ENCODE assay signal across 8 cellular contexts in the genomic region with DNA sequence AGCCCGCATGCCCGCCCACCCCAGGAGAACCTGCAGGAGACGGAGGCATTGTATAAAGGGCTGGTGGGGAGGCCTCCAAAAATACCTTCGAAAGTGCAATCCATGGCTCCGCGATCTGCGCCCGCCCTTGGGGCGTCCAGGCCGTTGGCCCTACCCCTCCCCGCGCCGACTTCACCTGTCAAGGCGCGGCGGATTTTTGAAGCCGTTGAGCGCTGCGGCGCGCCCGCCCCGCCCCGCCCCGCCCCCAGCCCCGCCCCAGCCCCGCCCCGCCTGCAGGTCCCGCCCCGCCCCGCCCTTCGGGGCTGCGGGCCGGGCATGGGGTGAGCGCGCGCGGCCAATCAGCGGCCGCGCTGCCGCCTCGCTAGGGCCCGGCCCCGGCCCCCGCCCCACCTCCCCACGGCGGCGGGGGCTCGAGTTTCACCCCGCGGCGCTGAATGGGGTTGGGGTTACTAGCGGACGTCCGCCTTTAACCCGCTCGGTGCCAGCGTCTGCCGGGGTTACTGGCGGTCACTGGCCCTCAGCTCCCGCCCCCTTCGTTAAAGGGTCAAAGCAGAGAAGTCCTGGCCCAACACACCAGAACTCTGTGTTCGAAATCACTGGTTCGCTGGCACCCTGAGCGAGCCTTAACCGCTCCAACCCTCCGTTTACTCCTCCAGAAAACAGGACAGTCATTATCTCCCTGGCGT. TPM values are rescaled to one million over a fixed set of nuclear protein-coding genes. Genes with fewer than 3 reads are reported as not detected.
DNase-seq lines count a peak whose midpoint lies in the region; ATAC-seq and TF ChIP-seq lines count a peak whose summit lies in the region.

No MANE protein-coding gene starts in this region.

- no peak for TF ChIP-seq CTCF in OCI-LY1 (IDR thresholded peaks at IDR 0.05; ENCODE audit: low read length)

- no peaks in the 10 kb centered on the region for H3K9me2 ChIP-seq in OCI-LY1 (ENCODE audit: low read depth, low read length)

- H3K4me3 ChIP-seq in OCI-LY1 (ENCODE audit: low read depth, low read length, poor library complexity, severe bottlenecking) (peak overlapping the region; percentile 79), mucosa of rectum (ENCODE audit: low read length in 2 of 2) (peak overlapping the region; percentile 63 to 78)

- ATAC-seq in GM19463 (IDR thresholded peaks at IDR 0.05; ENCODE audit: unreplicated experiment) = peak; percentile 83

- peaks cover 91% of the 10 kb centered on the region for H3K4me1 ChIP-seq in OCI-LY1 (ENCODE audit: insufficient read depth, low read length, severe bottlenecking)
- H3K4me1 ChIP-seq in mucosa of rectum (ENCODE audit: control insufficient read depth in 2 of 2, insufficient read depth in 2 of 2, low read length in 2 of 2) = peaks cover 72 to 79% of the 10 kb centered on the region in 2 donors

- peak overlapping the region; percentile 82 for H3K9ac ChIP-seq in OCI-LY1 (ENCODE audit: low read length)
- H3K9ac ChIP-seq in mucosa of rectum (ENCODE audit: low read depth in 1 of 2, low read length in 2 of 2) = peak overlapping the region; percentile 74 to 92

- H3K9me3 ChIP-seq in OCI-LY1 (ENCODE audit: low read length) (no peaks in the 10 kb centered on the region), mucosa of rectum (ENCODE audit: control insufficient read depth in 2 of 2, low read length in 2 of 2) (no peaks in the 10 kb centered on the region)

- no peaks in the 10 kb centered on the region for H3K27me3 ChIP-seq in OCI-LY1 (ENCODE audit: insufficient read depth, low read length)
- no peaks in the 10 kb centered on the region for H3K27me3 ChIP-seq in mucosa of rectum (ENCODE audit: control insufficient read depth in 2 of 2, insufficient read depth in 2 of 2, low read length in 2 of 2)

- DNase-seq in Caki2 (ENCODE audit: low read depth) (peak; percentile 77), HPDE6-E6E7 (ENCODE audit: extremely low spot score) (peak; percentile 95), activated T-cell treated with anti-CD3 and anti-CD28 coated beads for 24 hours (ENCODE audit: low read depth) (peak; percentile 57), epithelial cell of prostate (ENCODE audit: low read depth, low spot score) (no peak)
- DNase-seq in stimulated activated CD8-positive, alpha-beta memory T cell treated with anti-CD3 and anti-CD28 coated beads, Interleukin-7, amount 100 ng/mL, for 4 hours (ENCODE audit: low read depth in 2 of 2) = peak; percentile 34 to 70

- peak overlapping the region; percentile 96 for H3K4me2 ChIP-seq in OCI-LY1 (ENCODE audit: low read length)

- H2AFZ ChIP-seq in OCI-LY1 (ENCODE audit: low read length) = no peak overlapping the region

- in situ Hi-C loops in Caki2 (cut with HindIII; ENCODE audit: low pct_unique_long_range_greater_than_20kb, low sequenced_read_pairs) = no loop called here

- H3F3A ChIP-seq in OCI-LY1 (ENCODE audit: insufficient read depth, low read length) = no peaks in the 10 kb centered on the region

- H3K79me2 ChIP-seq in OCI-LY1 (ENCODE audit: insufficient read depth, low read length) = peaks cover 5% of the 10 kb centered on the region; the same call in 1 of the 2 replicates

- H4K20me1 ChIP-seq in OCI-LY1 (ENCODE audit: insufficient read depth, low read length) = no peaks in the 10 kb centered on the region

- peaks cover 27% of the 10 kb centered on the region; the same call in 1 of the 2 replicates for H3K36me3 ChIP-seq in OCI-LY1 (ENCODE audit: insufficient read depth, low read length)
- peaks cover 8 to 16% of the 10 kb centered on the region in 2 donors for H3K36me3 ChIP-seq in mucosa of rectum (ENCODE audit: control insufficient read depth in 2 of 2, insufficient read depth in 2 of 2, low read length in 2 of 2)

- H3K27ac ChIP-seq in OCI-LY1 (ENCODE audit: low read depth, low read length, poor library complexity, severe bottlenecking) = peak overlapping the region; percentile 98
- peak overlapping the region; percentile 97 for H3K27ac ChIP-seq in epithelial cell of prostate
- peak overlapping the region; percentile 87 to 95 for H3K27ac ChIP-seq in mucosa of rectum (ENCODE audit: low read depth in 2 of 2, low read length in 2 of 2)

RNA-seq across cellular contexts. Expression of a gene that starts 13.2 kb away (rescaled TPM):
- 33.9 and 59.6 TPM in 2 replicates for total RNA-seq in Caki2 (2014; rRNA removed; shearing (Covaris generic); ENCODE audit: low replicate concordance)
